Comparison of ENCODE assay signal across 35 cellular contexts in genomic region chr6:92930212-92930611, GRCh38.
"Had no signal": no experiment of that assay in that cellular context is flagged by ENCODE, and none has a peak within 500 bp of the region (broad histone marks: within the 10 kb centered on the region; RNA-seq: fewer than 3 reads in every experiment).

No MANE protein-coding gene starts in this region.

- H3K27ac ChIP-seq: KMS-11 had no signal

- H3K27me3 ChIP-seq: MG63 had no signal

- H3K4me3 ChIP-seq: MG63 had no signal

- H3K36me3 ChIP-seq: MG63 had no signal

- H3K9ac ChIP-seq: KMS-11 had no signal

- DNase-seq: Karpas-422, Kasumi-1, MG63, MM.1S, MV-4-11, NCI-H1048, NCI-H1092, NCI-H1092 treated with DMSO at 0.1 percent for 48 hours, NCI-H1105, NCI-H1105 treated with DMSO at 0.1 percent for 48 hours, NCI-H1417, NCI-H1417 treated with DMSO at 0.1 percent for 48 hours, NCI-H1436 treated with DMSO at 0.1 percent for 48 hours, NCI-H146, NCI-H1694, NCI-H1694 treated with DMSO at 0.1 percent for 48 hours, NCI-H187 treated with DMSO at 0.1 percent for 48 hours, NCI-H1930, NCI-H2029, NCI-H2029 treated with DMSO at 0.1 percent for 48 hours, NCI-H2081, NCI-H2081 treated with DMSO at 0.1 percent for 48 hours, NCI-H2107, NCI-H2171, NCI-H2171 treated with DMSO at 0.1 percent for 48 hours, NCI-H2227 treated with DMSO at 0.1 percent for 48 hours, NCI-H226, NCI-H345, NCI-H446, NCI-H446 treated with DMSO at 0.1 percent for 48 hours, NCI-H510A, NCI-H510A treated with DMSO at 0.1 percent for 48 hours, NCI-H524, NCI-H524 treated with DMSO at 0.1 percent for 48 hours had no signal

- H3K4me2 ChIP-seq: KMS-11 had no signal
